In the genomic region with DNA sequence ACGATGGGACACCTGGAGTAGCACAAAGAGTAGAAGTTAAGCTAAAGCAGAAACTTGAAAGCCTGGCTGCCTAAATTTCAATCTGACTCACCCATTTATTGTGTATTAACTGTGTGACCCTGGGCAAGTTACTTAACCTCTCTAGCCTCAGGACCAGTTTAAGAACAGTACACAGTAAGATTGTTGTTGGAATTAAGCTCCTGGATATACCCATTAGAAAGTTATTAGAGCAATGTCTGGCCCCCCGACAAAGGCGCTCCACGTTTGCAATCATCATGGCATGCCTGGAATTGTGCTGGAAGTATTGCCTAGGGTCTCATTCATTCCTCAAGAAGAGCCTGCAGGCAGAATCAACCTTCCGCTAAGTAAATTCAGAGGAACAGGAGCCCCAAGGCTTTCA, we compare ENCODE assay signal across 8 cellular contexts. TPM values are rescaled to one million over a fixed set of nuclear protein-coding genes. Genes with fewer than 3 reads are reported as not detected.
A peak's percentile ranks its signal among the peaks of the same experiment; 100 is the strongest.
DNase-seq lines count a peak whose midpoint lies in the region; ATAC-seq and TF ChIP-seq lines count a peak whose summit lies in the region.

No MANE protein-coding gene starts in this region.

- peaks cover 53% of the 10 kb centered on the region for H3K4me1 ChIP-seq in cardiac muscle cell (ENCODE audit: low read depth)
- peaks cover 3 to 21% of the 10 kb centered on the region in 2 donors for H3K4me1 ChIP-seq in breast epithelium
- H3K4me1 ChIP-seq in mesodermal cell (ENCODE audit: control insufficient read depth, insufficient read depth, low read length, poor library complexity, severe bottlenecking): peaks cover 46% of the 10 kb centered on the region
- no peaks in the 10 kb centered on the region for H3K4me1 ChIP-seq in urinary bladder (ENCODE audit: insufficient read depth)

- H3K9me3 ChIP-seq in cardiac muscle cell (ENCODE audit: low read depth) (no peaks in the 10 kb centered on the region), breast epithelium (no peaks in the 10 kb centered on the region), mesodermal cell (ENCODE audit: control insufficient read depth, low read length) (no peaks in the 10 kb centered on the region)

- H3K27ac ChIP-seq in cardiac muscle cell (peak overlapping the region; percentile 49), breast epithelium (peak overlapping the region; percentile 97 to 99), mesodermal cell (ENCODE audit: low read depth, low read length, severe bottlenecking) (peak overlapping the region; percentile 43), urinary bladder (ENCODE audit: low read depth) (peak overlapping the region; percentile 43)

- TF ChIP-seq POLR2A in breast epithelium (IDR thresholded peaks at IDR 0.05): no peak

- intact Hi-C loops in Right ventricle myocardium inferior (cut with DNase I): no loop called here
- intact Hi-C loops in breast epithelium (cut with DNase I; ENCODE audit: low total_unique reads): loop anchor here (10.0 kb wide), 1 partner anchor 1338 kb away; a partner anchor contains a TSS

- 52 to 54% methylated on average over 2 of the region's 5 CpGs for WGBS in mesodermal cell (ENCODE audit: insufficient coverage in 2 of 2), 2 experiments
- WGBS in urinary bladder: 52% methylated on average over 5 of the region's 5 CpGs

- H3K4me3 ChIP-seq in cardiac muscle cell (peak overlapping the region; percentile 66), breast epithelium (peak overlapping the region; percentile 64 to 96 (median 82)), mesodermal cell (ENCODE audit: extremely low read depth, insufficient read depth, low read length, poor library complexity, severe bottlenecking) (peak overlapping the region; percentile 79), urinary bladder (ENCODE audit: low read depth, low read length) (peak overlapping the region; percentile 66)

- H3K27me3 ChIP-seq in cardiac muscle cell: no peaks in the 10 kb centered on the region
- H3K27me3 ChIP-seq in breast epithelium: no peaks in the 10 kb centered on the region

- ATAC-seq in Right ventricle myocardium inferior (no peak), HG03457 (IDR thresholded peaks at IDR 0.05; ENCODE audit: unreplicated experiment) (no peak)

- no peak for TF ChIP-seq CTCF in cardiac muscle cell (IDR thresholded peaks at IDR 0.05; ENCODE audit: low read depth, low read length)
- TF ChIP-seq CTCF in breast epithelium (IDR thresholded peaks at IDR 0.05): no peak

- DNase-seq in cardiac muscle cell (ENCODE audit: low read depth in 1 of 2, low spot score in 1 of 2): no peak
- DNase-seq in Right ventricle myocardium inferior (ENCODE audit: missing footprints): no peak
- DNase-seq in breast epithelium (ENCODE audit: low spot score in 2 of 2): no peak
- no peak for DNase-seq in NCI-H69 (lab: John Stamatoyannopoulos, UW)
- DNase-seq in glomerular visceral epithelial cell (ENCODE audit: extremely low spot score): no peak

- H3K36me3 ChIP-seq in cardiac muscle cell (no peaks in the 10 kb centered on the region), breast epithelium (no peaks in the 10 kb centered on the region), mesodermal cell (ENCODE audit: control insufficient read depth, insufficient read depth, low read length) (no peaks in the 10 kb centered on the region), urinary bladder (ENCODE audit: insufficient read depth) (no peaks in the 10 kb centered on the region)

RNA-seq across cellular contexts. Expression of a gene that starts 1.4 kb away (rescaled TPM):
- 36.0 and 55.7 TPM in 2 replicates for total RNA-seq in cardiac muscle cell
- polyA plus RNA-seq in cardiac muscle cell: 35.4 and 74.4 TPM in 2 replicates
- 82.1 TPM for total RNA-seq in Right ventricle myocardium inferior
- total RNA-seq in breast epithelium: 100 to 1,000 TPM in 2 of 3 donors, 10 to 100 TPM in 1; 29.4 to 337 (median 121) TPM
- 119 TPM for polyA plus RNA-seq in mesodermal cell (2013, experiment 1 of 2)
- 125 TPM for polyA plus RNA-seq in mesodermal cell (2013, experiment 2 of 2)
- total RNA-seq in urinary bladder: 28.9 TPM
- polyA plus RNA-seq in urinary bladder: 110 TPM

RNA-seq across cellular contexts. Expression of a gene that starts 16.1 kb away (rescaled TPM):
- total RNA-seq in cardiac muscle cell (24.5 and 28.0 TPM in 2 replicates), Right ventricle myocardium inferior (21.9 TPM), breast epithelium (10 to 100 TPM; 30.8 to 56.3 (median 47.3) TPM), urinary bladder (19.5 TPM)
- polyA plus RNA-seq in cardiac muscle cell (16.9 and 20.0 TPM in 2 replicates), urinary bladder (39.4 TPM)
- 14.7 TPM for polyA plus RNA-seq in mesodermal cell (2013, experiment 1 of 2)
- polyA plus RNA-seq in mesodermal cell (2013, experiment 2 of 2): 12.0 TPM

RNA-seq across cellular contexts. Expression of a gene that starts 31.3 kb away (rescaled TPM):
- 0.32 and 0.39 TPM in 2 replicates for total RNA-seq in cardiac muscle cell
- polyA plus RNA-seq in cardiac muscle cell: 3.5 and 3.8 TPM in 2 replicates
- 0.73 TPM for total RNA-seq in Right ventricle myocardium inferior
- 1 to 10 TPM in 1 of 3 donors, not detected in 2; 1.3 TPM for total RNA-seq in breast epithelium
- not detected for polyA plus RNA-seq in mesodermal cell (2013, experiment 1 of 2)
- not detected for polyA plus RNA-seq in mesodermal cell (2013, experiment 2 of 2)
- total RNA-seq in urinary bladder: 0.69 TPM
- polyA plus RNA-seq in urinary bladder: 0.96 TPM

RNA-seq across cellular contexts. Expression of a gene that starts 38.8 kb away (rescaled TPM):
- total RNA-seq in cardiac muscle cell: not detected in 2 replicates
- not detected in 2 replicates for polyA plus RNA-seq in cardiac muscle cell
- total RNA-seq in Right ventricle myocardium inferior: not detected
- total RNA-seq in breast epithelium: 1 to 10 TPM in 1 of 3 donors, under 1 TPM in 1, not detected in 1; 0.33 to 1.6 TPM
- 0.59 TPM for polyA plus RNA-seq in mesodermal cell (2013, experiment 1 of 2)
- polyA plus RNA-seq in mesodermal cell (2013, experiment 2 of 2): 0.20 TPM
- total RNA-seq in urinary bladder: 1.5 TPM
- 0.58 TPM for polyA plus RNA-seq in urinary bladder

RNA-seq across cellular contexts. Expression of a gene that starts 40.2 kb away (rescaled TPM):
- total RNA-seq in cardiac muscle cell: not detected in 2 replicates
- not detected in 2 replicates for polyA plus RNA-seq in cardiac muscle cell
- not detected for total RNA-seq in Right ventricle myocardium inferior
- total RNA-seq in breast epithelium: not detected
- not detected for polyA plus RNA-seq in mesodermal cell (2013, experiment 1 of 2)
- not detected for polyA plus RNA-seq in mesodermal cell (2013, experiment 2 of 2)
- not detected for total RNA-seq in urinary bladder
- polyA plus RNA-seq in urinary bladder: not detected

Comparison
In these comparisons a context has a peak if more than half of its experiments do, and no peak if none do; other contexts are left out.
1. H3K27ac ChIP-seq: peak in every context shown above with its lines; median percentile 98 in breast epithelium; 49 in cardiac muscle cell; 43 in mesodermal cell; 43 in urinary bladder.